1 cellular context compared by ENCODE assay signal in the genomic region with DNA sequence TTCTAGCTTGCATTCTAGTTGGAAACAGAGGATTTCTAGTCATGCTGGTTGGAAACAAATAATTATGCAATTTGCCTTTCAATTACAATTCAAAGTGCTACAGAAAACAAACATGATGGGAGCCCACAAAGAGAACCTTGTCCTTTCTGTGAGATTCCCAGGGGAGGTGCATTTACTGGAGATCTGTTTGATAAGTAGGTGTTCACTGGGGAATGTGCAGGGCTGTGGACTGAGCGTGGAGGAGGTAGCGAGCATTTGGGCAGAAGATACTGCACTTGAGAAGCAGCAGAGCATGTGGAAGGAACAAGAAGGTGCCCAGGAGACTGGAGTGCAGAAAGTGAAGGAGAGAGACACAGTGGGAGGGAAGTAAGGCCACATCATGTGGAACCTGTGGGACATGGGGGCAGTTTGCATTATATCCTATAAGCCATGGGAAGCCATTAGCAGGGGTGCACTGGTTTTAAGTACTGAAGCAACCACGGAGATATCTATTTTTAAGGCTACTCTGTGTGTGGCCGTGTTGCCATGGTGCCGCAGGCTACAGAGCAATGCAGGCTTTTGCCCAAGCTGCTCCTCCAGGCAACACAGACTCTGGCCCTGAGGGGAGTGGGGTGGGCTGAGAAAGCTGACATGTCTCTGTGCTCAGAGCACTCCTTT.
A peak's percentile ranks its signal among the peaks of the same experiment; 100 is the strongest.
TF ChIP-seq lines count a peak whose summit lies in the region.

No MANE protein-coding gene starts in this region.

TF ChIP-seq in HepG2, 621 proteins besides CTCF, POLR2A, EP300 and RAD21 (continued from another document and continues in another):
- TF ChIP-seq, protein P1, sequence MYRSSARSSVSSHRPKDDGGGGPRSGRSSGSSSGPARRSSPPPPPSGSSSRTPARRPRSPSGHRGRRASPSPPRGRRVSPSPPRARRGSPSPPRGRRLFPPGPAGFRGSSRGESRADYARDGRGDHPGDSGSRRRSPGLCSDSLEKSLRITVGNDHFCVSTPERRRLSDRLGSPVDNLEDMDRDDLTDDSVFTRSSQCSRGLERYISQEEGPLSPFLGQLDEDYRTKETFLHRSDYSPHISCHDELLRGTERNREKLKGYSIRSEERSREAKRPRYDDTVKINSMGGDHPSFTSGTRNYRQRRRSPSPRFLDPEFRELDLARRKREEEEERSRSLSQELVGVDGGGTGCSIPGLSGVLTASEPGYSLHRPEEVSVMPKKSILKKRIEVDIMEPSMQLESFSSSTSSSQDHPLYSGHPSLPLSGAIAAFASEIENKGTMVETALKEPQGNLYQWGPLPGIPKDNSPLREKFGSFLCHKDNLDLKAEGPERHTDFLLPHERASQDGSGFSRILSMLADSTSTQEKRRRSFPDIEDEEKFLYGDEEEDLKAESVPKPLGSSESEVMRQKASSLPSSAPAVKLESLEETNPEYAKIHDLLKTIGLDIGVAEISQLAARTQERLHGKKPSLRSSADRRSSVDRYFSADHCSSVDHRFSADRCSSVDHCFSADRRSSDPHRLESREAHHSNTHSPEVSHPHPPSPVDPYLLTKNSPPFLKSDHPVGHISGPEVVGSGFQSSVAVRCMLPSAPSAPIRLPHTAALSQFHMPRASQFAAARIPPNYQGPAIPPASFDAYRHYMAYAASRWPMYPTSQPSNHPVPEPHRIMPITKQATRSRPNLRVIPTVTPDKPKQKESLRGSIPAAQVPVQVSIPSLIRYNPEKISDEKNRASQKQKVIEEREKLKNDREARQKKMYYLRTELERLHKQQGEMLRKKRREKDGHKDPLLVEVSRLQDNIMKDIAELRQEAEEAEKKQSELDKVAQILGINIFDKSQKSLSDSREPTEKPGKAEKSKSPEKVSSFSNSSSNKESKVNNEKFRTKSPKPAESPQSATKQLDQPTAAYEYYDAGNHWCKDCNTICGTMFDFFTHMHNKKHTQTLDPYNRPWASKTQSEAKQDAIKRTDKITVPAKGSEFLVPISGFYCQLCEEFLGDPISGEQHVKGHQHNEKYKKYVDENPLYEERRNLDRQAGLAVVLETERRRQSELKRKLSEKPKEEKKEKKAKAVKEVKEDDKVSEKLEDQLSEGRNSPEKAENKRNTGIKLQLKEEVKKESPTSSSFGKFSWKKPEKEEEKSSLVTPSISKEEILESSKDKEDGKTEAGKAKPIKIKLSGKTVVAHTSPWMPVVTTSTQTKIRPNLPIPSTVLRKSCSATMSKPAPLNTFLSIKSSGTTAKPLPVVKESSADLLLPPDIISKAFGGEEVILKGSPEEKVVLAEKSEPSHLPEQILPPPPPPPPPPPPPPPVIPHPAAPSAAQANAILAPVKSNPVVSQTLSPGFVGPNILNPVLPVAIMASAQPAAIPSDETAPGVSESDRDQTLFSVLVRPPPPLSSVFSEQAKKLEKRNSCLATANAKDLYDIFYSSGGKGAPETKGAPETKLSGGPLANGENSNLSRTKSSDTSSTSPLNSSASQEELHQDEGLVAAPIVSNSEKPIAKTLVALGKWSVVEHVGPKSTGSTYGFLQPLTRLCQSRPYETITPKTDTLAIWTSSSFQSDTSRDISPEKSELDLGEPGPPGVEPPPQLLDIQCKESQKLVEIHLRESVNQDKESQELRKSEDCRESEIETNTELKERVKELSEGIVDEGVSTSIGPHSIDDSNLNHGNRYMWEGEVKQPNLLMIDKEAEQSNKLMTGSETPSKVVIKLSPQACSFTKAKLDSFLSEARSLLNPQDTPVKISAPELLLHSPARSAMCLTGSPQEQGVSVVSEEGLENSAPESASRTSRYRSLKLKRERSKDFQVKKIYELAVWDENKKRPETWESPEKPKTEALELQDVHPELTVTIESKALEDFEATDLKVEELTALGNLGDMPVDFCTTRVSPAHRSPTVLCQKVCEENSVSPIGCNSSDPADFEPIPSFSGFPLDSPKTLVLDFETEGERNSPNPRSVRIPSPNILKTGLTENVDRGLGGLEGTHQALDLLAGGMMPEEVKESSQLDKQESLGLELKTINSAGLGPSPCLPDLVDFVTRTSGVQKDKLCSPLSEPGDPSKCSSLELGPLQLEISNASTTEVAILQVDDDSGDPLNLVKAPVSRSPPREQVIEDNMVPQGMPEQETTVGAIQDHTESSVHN (CRISPR knock-in tag; IDR thresholded peaks at IDR 0.05) = no peak
- TF ChIP-seq, protein P2, sequence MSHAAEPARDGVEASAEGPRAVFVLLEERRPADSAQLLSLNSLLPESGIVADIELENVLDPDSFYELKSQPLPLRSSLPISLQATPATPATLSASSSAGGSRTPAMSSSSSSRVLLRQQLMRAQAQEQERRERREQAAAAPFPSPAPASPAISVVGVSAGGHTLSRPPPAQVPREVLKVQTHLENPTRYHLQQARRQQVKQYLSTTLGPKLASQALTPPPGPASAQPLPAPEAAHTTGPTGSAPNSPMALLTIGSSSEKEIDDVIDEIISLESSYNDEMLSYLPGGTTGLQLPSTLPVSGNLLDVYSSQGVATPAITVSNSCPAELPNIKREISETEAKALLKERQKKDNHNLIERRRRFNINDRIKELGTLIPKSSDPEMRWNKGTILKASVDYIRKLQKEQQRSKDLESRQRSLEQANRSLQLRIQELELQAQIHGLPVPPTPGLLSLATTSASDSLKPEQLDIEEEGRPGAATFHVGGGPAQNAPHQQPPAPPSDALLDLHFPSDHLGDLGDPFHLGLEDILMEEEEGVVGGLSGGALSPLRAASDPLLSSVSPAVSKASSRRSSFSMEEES (CRISPR knock-in tag; IDR thresholded peaks at IDR 0.05) = peak; percentile 74; the same call in 1 of the 2 replicates
- TF ChIP-seq ZNF510 (CRISPR knock-in tag; IDR thresholded peaks at IDR 0.05; ENCODE audit: low read depth) = no peak
- TF ChIP-seq, protein P3, sequence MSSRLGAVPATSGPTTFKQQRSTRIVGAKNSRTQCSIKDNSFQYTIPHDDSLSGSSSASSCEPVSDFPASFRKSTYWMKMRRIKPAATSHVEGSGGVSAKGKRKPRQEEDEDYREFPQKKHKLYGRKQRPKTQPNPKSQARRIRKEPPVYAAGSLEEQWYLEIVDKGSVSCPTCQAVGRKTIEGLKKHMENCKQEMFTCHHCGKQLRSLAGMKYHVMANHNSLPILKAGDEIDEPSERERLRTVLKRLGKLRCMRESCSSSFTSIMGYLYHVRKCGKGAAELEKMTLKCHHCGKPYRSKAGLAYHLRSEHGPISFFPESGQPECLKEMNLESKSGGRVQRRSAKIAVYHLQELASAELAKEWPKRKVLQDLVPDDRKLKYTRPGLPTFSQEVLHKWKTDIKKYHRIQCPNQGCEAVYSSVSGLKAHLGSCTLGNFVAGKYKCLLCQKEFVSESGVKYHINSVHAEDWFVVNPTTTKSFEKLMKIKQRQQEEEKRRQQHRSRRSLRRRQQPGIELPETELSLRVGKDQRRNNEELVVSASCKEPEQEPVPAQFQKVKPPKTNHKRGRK (CRISPR knock-in tag; IDR thresholded peaks at IDR 0.05) = peak; percentile 75; the same call in 1 of the 2 replicates
- TF ChIP-seq ERF (CRISPR knock-in tag; IDR thresholded peaks at IDR 0.05) = peak; percentile 71; the same call in 1 of the 2 replicates
- TF ChIP-seq ZNF121 (CRISPR knock-in tag; IDR thresholded peaks at IDR 0.05) = no peak
- TF ChIP-seq, protein P4, sequence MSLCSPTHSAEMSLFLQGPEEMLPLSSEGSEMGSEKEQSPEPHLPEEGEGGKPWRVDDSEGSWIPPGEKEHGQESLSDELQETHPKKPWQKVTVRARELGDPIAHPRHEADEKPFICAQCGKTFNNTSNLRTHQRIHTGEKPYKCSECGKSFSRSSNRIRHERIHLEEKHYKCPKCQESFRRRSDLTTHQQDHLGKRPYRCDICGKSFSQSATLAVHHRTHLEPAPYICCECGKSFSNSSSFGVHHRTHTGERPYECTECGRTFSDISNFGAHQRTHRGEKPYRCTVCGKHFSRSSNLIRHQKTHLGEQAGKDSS (CRISPR knock-in tag; IDR thresholded peaks at IDR 0.05; ENCODE audit: borderline replicate concordance, low read depth) = no peak
- no peak for TF ChIP-seq ZNF660 (CRISPR knock-in tag; IDR thresholded peaks at IDR 0.05; ENCODE audit: borderline replicate concordance, low read depth)
- TF ChIP-seq PCBP2 (optimal IDR thresholded peaks at IDR 0.05; ENCODE audit: low read depth, low read length, poor library complexity, severe bottlenecking) = no peak
- TF ChIP-seq SMAD1 (CRISPR knock-in tag; IDR thresholded peaks at IDR 0.05; ENCODE audit: borderline replicate concordance, low read depth) = peak; percentile 82; the same call in 1 of the 2 replicates
- no peak for TF ChIP-seq AGO2 (optimal IDR thresholded peaks at IDR 0.05; ENCODE audit: low read depth, low read length)
- no peak for TF ChIP-seq FIP1L1 (IDR thresholded peaks at IDR 0.05; ENCODE audit: borderline replicate concordance, insufficient read depth, low read depth, low read length)
- TF ChIP-seq KLF11 (CRISPR knock-in tag; IDR thresholded peaks at IDR 0.05) = no peak
- 0 out of 2 replicates have a peak, but pooled peaks have one; percentile 13 for TF ChIP-seq YEATS2 (CRISPR knock-in tag; IDR thresholded peaks at IDR 0.05; ENCODE audit: borderline replicate concordance)
- no peak for TF ChIP-seq ZNF607 (CRISPR knock-in tag; IDR thresholded peaks at IDR 0.05; ENCODE audit: borderline replicate concordance)
- no peak for TF ChIP-seq TAF15 (IDR thresholded peaks at IDR 0.05; ENCODE audit: low read depth, low read length, poor library complexity, severe bottlenecking)
- peak; percentile 60; the same call in 1 of the 2 replicates for TF ChIP-seq NRL (CRISPR knock-in tag; IDR thresholded peaks at IDR 0.05; ENCODE audit: borderline replicate concordance)
- TF ChIP-seq MIER2 (CRISPR knock-in tag; IDR thresholded peaks at IDR 0.05) = 0 out of 2 replicates have a peak, but pooled peaks have one; percentile 40
- TF ChIP-seq PHF8 (CRISPR knock-in tag; IDR thresholded peaks at IDR 0.05) = no peak
- TF ChIP-seq, protein P5, sequence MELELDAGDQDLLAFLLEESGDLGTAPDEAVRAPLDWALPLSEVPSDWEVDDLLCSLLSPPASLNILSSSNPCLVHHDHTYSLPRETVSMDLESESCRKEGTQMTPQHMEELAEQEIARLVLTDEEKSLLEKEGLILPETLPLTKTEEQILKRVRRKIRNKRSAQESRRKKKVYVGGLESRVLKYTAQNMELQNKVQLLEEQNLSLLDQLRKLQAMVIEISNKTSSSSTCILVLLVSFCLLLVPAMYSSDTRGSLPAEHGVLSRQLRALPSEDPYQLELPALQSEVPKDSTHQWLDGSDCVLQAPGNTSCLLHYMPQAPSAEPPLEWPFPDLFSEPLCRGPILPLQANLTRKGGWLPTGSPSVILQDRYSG (CRISPR knock-in tag; IDR thresholded peaks at IDR 0.05) = no peak
- TF ChIP-seq ZNF879 (CRISPR knock-in tag; IDR thresholded peaks at IDR 0.05) = no peak
- peak; percentile 39 for TF ChIP-seq HNRNPH1 (optimal IDR thresholded peaks at IDR 0.05; ENCODE audit: low read depth, low read length)
- TF ChIP-seq, protein P6, sequence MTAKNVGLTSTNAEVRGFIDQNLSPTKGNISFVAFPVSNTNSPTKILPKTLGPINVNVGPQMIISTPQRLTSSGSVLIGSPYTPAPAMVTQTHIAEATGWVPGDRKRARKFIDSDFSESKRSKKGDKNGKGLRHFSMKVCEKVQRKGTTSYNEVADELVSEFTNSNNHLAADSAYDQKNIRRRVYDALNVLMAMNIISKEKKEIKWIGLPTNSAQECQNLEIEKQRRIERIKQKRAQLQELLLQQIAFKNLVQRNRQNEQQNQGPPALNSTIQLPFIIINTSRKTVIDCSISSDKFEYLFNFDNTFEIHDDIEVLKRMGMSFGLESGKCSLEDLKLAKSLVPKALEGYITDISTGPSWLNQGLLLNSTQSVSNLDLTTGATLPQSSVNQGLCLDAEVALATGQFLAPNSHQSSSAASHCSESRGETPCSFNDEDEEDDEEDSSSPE (CRISPR knock-in tag; IDR thresholded peaks at IDR 0.05) = peak; percentile 26; the same call in 1 of the 2 replicates
- TF ChIP-seq, protein P7, sequence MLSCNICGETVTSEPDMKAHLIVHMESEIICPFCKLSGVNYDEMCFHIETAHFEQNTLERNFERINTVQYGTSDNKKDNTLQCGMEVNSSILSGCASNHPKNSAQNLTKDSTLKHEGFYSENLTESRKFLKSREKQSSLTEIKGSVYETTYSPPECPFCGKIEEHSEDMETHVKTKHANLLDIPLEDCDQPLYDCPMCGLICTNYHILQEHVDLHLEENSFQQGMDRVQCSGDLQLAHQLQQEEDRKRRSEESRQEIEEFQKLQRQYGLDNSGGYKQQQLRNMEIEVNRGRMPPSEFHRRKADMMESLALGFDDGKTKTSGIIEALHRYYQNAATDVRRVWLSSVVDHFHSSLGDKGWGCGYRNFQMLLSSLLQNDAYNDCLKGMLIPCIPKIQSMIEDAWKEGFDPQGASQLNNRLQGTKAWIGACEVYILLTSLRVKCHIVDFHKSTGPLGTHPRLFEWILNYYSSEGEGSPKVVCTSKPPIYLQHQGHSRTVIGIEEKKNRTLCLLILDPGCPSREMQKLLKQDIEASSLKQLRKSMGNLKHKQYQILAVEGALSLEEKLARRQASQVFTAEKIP (CRISPR knock-in tag; IDR thresholded peaks at IDR 0.05; ENCODE audit: borderline replicate concordance) = no peak
- TF ChIP-seq MTA1 (CRISPR knock-in tag; IDR thresholded peaks at IDR 0.05; ENCODE audit: borderline replicate concordance) = peak; percentile 68; the same call in 1 of the 2 replicates
- peak; percentile 64 for TF ChIP-seq SAP130 (CRISPR knock-in tag; IDR thresholded peaks at IDR 0.05; ENCODE audit: low read depth)
- no peak for TF ChIP-seq ZNF569 (CRISPR knock-in tag; IDR thresholded peaks at IDR 0.05; ENCODE audit: borderline replicate concordance)
- TF ChIP-seq, protein P8, sequence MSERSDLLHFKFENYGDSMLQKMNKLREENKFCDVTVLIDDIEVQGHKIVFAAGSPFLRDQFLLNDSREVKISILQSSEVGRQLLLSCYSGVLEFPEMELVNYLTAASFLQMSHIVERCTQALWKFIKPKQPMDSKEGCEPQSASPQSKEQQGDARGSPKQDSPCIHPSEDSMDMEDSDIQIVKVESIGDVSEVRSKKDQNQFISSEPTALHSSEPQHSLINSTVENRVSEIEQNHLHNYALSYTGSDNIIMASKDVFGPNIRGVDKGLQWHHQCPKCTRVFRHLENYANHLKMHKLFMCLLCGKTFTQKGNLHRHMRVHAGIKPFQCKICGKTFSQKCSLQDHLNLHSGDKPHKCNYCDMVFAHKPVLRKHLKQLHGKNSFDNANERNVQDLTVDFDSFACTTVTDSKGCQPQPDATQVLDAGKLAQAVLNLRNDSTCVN (CRISPR knock-in tag; IDR thresholded peaks at IDR 0.05; ENCODE audit: borderline replicate concordance) = 0 out of 2 replicates have a peak, but pooled peaks have one; percentile 26
- TF ChIP-seq REXO4 (CRISPR knock-in tag; IDR thresholded peaks at IDR 0.05; ENCODE audit: borderline replicate concordance) = no peak
